Comparison of ENCODE assay signal across 8 cellular contexts in genomic region chr2:37196320-37197195, GRCh38. TPM values are rescaled to one million over a fixed set of nuclear protein-coding genes. Genes with fewer than 3 reads are reported as not detected.
DNase-seq lines count a peak whose midpoint lies in the region; ATAC-seq and TF ChIP-seq lines count a peak whose summit lies in the region.

Gene CEBPZOS (plus strand): TSS chr2:37196496. CDS start chr2:37199705, 3,209 bp downstream.

- POLR2A ChIA-PET in AG04450 (lab: Yijun Ruan, JAX) = interaction anchor here (1.2 to 1.8 kb wide), 2 partner anchors 15 to 35 kb away, joined by 3 to 4 read pairs; partner anchors contain the start of genes CEBPZ and NDUFAF7

- intact Hi-C loops in mammary epithelial cell (cut with micrococcal nuclease) = loop anchor here (5.0 kb wide), 1 partner anchor 39 kb away; the partner anchor contains the start of gene EIF2AK2

- peak within 1 kb of the TSS; percentile 73 for H3K4me2 ChIP-seq in mammary epithelial cell (ENCODE audit: insufficient read depth, low read depth, low read length)

- CTCF ChIA-PET in AG04450 (lab: Charles Lee) (interaction anchor here (0.6 to 0.7 kb wide), 2 partner anchors 27 to 66 kb away, joined by 3 read pairs; no protein-coding TSS in a partner anchor), mammary epithelial cell (lab: Charles Lee; ENCODE audit: low non-redundant PET) (interaction anchor here (0.8 kb wide), 1 partner anchor 815 kb away, joined by 4 read pairs; no protein-coding TSS in a partner anchor)

- H3K27ac ChIP-seq in AG04450 (ENCODE audit: low read depth, low read length) (peak within 1 kb of the TSS; percentile 57), mammary epithelial cell (ENCODE audit: insufficient read depth, low read depth, low read length) (peak within 1 kb of the TSS; percentile 53)

- dilution Hi-C loops in mammary epithelial cell (cut with HindIII; ENCODE audit: low sequenced_read_pairs) = no loop called here

- H4K20me1 ChIP-seq in mammary epithelial cell (ENCODE audit: insufficient read depth, low read length) = no peaks in the 10 kb centered on the region

- no peak for DNase-seq in AG04450 (ENCODE audit: low read depth, low spot score)
- peak; percentile 74 for DNase-seq in NCI-H2227 treated with DMSO at 0.1 percent for 48 hours (lab: John Stamatoyannopoulos, UW)
- DNase-seq in mammary epithelial cell = peak; percentile 73
- DNase-seq in inferior parietal cortex (ENCODE audit: extremely low spot score) = peak; percentile 83
- peak; percentile 90 for DNase-seq in stimulated activated CD4-positive, alpha-beta T cell treated with anti-CD3 and anti-CD28 coated beads, Interleukin-15, amount 100 ng/mL, for 24 hours

- peak within 1 kb of the TSS; percentile 67 for H3K9ac ChIP-seq in mammary epithelial cell (ENCODE audit: insufficient read depth, low read length)

- 0% methylated on average over 25 of the region's 72 CpGs for WGBS in mammary epithelial cell (ENCODE audit: low coverage, missing lambda C conversion rate)

- H3K27me3 ChIP-seq in AG04450 (ENCODE audit: control insufficient read depth, insufficient read depth, low read length) (no peaks in the 10 kb centered on the region), mammary epithelial cell (ENCODE audit: insufficient read depth, low read length) (no peaks in the 10 kb centered on the region)

- peak within 1 kb of the TSS; percentile 97 for H2AFZ ChIP-seq in mammary epithelial cell (ENCODE audit: low read depth, low read length)

- ATAC-seq in GM18907 (IDR thresholded peaks at IDR 0.05; ENCODE audit: unreplicated experiment) = peak; percentile 75
- ATAC-seq in HG03159 (IDR thresholded peaks at IDR 0.05; ENCODE audit: unreplicated experiment) = peak; percentile 71

- in situ Hi-C loops in mammary epithelial cell (cut with MboI; ENCODE audit: low sequenced_read_pairs in 2 of 2) = no loop called here

- peaks cover 48% of the 10 kb centered on the region for H3K79me2 ChIP-seq in mammary epithelial cell (ENCODE audit: insufficient read depth, low read length)

- BruUV-seq in mammary epithelial cell (replicated peaks; lab: Mats Ljungman, UMichigan) = no TSS peak

- TF ChIP-seq CTCF in AG04450 (IDR thresholded peaks at IDR 0.05; ENCODE audit: low read depth, low read length) = no peak
- no peak for TF ChIP-seq CTCF in WI38 (IDR thresholded peaks at IDR 0.05; ENCODE audit: low read depth, low read length)
- TF ChIP-seq CTCF in mammary epithelial cell (conservative IDR thresholded peaks at IDR 0.05 in 1 of 2, IDR thresholded peaks at IDR 0.05 in 1 of 2; ENCODE audit: extremely low read depth in 1 of 2, insufficient read depth in 1 of 2, low read depth in 1 of 2, low read length in 2 of 2) = no peak

- no peaks in the 10 kb centered on the region for H3K4me1 ChIP-seq in mammary epithelial cell (ENCODE audit: insufficient read depth, low read length)

- peaks cover 5% of the 10 kb centered on the region for H3K36me3 ChIP-seq in mammary epithelial cell (ENCODE audit: insufficient read depth, low read length)

- H3K9me3 ChIP-seq in AG04450 (ENCODE audit: control insufficient read depth, insufficient read depth, low read length) = peaks cover 2% of the 10 kb centered on the region; the same call in 1 of the 2 replicates
- no peaks in the 10 kb centered on the region for H3K9me3 ChIP-seq in mammary epithelial cell (replicated peaks; ENCODE audit: insufficient read depth, low read length)

- peak within 1 kb of the TSS; percentile 83 for H3K4me3 ChIP-seq in AG04450 (ENCODE audit: low read depth, low read length)
- H3K4me3 ChIP-seq in WI38 (ENCODE audit: low read depth, low read length) = peak within 1 kb of the TSS; percentile 79
- peak within 1 kb of the TSS; percentile 65 to 91 (median 76) for H3K4me3 ChIP-seq in mammary epithelial cell (replicated peaks in 1 of 3; ENCODE audit: insufficient read depth in 1 of 3, low read depth in 2 of 3, low read length in 3 of 3)

RNA-seq across cellular contexts. Expression of gene CEBPZOS, which starts in this region (rescaled TPM):
- 42.1 and 50.5 TPM in 2 replicates for polyA plus RNA-seq in AG04450 (2011; rRNA removed)
- polyA minus RNA-seq in AG04450 (2011; rRNA and poly(A)+ RNA removed) = 19.7 and 20.2 TPM in 2 replicates
- total RNA-seq in mammary epithelial cell = 10 to 100 TPM; 15.2 to 41.5 TPM
- 29.1 TPM for polyA plus RNA-seq in mammary epithelial cell
- 20.3 TPM for polyA minus RNA-seq in mammary epithelial cell
